In genomic region chr20:2631228-2631627, GRCh38 we compare ENCODE assay signal across 1 cellular context.
TF ChIP-seq lines count a peak whose summit lies in the region.

No MANE protein-coding gene starts in this region.

TF ChIP-seq in GM23338, 12 proteins besides CTCF, POLR2A, EP300 and RAD21 (continued from another document):
- TF ChIP-seq CREB1 (CRISPR knock-in tag; IDR thresholded peaks at IDR 0.05; ENCODE audit: low read depth) = no peak
- TF ChIP-seq ZNF114 (CRISPR knock-in tag; IDR thresholded peaks at IDR 0.05) = no peak
- no peak for TF ChIP-seq NANOG (IDR thresholded peaks at IDR 0.05; ENCODE audit: borderline replicate concordance)
- TF ChIP-seq ZNF331 (CRISPR knock-in tag; IDR thresholded peaks at IDR 0.05; ENCODE audit: low read depth) = no peak
- no peak for TF ChIP-seq ETS1 (IDR thresholded peaks at IDR 0.05)
- TF ChIP-seq EZH2phosphoT487 (IDR thresholded peaks at IDR 0.05; ENCODE audit: unreplicated experiment) = no peak
- TF ChIP-seq JUNB (IDR thresholded peaks at IDR 0.05; ENCODE audit: unreplicated experiment) = no peak
- no peak for TF ChIP-seq STAT1 (IDR thresholded peaks at IDR 0.05; ENCODE audit: unreplicated experiment)
- TF ChIP-seq REST (IDR thresholded peaks at IDR 0.05; ENCODE audit: unreplicated experiment) = no peak
